16 cellular contexts compared by ENCODE assay signal in the genomic region with DNA sequence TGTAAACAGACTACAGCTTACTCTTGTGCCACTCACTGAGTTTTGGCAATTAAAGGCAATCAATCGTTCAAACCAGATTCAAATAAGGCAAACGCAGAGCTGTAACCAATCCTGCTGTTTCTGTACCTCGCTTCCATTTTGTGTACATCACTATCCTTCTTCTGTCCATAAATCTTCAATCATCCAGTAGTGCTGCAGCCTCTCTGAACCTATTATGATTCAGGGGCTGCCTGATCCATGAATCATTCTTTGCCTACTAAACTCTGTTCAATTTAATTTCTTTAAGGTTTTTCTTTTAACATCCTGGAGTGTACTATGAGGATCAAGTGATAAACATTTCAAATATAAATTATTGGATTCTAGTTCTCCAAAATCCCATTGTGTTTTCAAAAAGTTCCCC.
DNase-seq lines count a peak whose midpoint lies in the region; ATAC-seq and TF ChIP-seq lines count a peak whose summit lies in the region.
"Had no signal": no experiment of that assay in that cellular context is flagged by ENCODE, and none has a peak within 500 bp of the region (broad histone marks: within the 10 kb centered on the region; RNA-seq: fewer than 3 reads in every experiment).

No MANE protein-coding gene starts in this region.

- no peaks in the 10 kb centered on the region for H3K27me3 ChIP-seq in IMR-90 (ENCODE audit: control insufficient read depth, insufficient read depth, low read length)
- H3K27me3 ChIP-seq in brain microvascular endothelial cell (replicated peaks) = no peaks in the 10 kb centered on the region
- H3K27me3 ChIP-seq: BLaER1 had no signal

- 65% methylated on average over 3 of the region's 3 CpGs; no CpG with 5 or more reads in 1 of the 2 experiments for WGBS in IMR-90 (ENCODE audit: extremely low coverage in 2 of 2, insufficient read length in 1 of 2), 2 experiments

- H3K4ac ChIP-seq in IMR-90 (ENCODE audit: low read depth, low read length) = no peak overlapping the region

- peaks cover 2% of the 10 kb centered on the region; the same call in 1 of the 2 replicates for H3K4me1 ChIP-seq in IMR-90 (ENCODE audit: control insufficient read depth, insufficient read depth, low read length)
- H3K4me1 ChIP-seq: BLaER1, HAP-1 had no signal

- no peak overlapping the region for H2BK5ac ChIP-seq in IMR-90 (ENCODE audit: low read depth, low read length, poor library complexity, severe bottlenecking)

- CTCF ChIA-PET in IMR-90 (lab: Yijun Ruan, JAX) = no interaction called here

- H3K9me3 Mint-ChIP-seq in glutamatergic neuron (ENCODE audit: unreplicated experiment) = no peaks in the 10 kb centered on the region

- H3K9ac ChIP-seq in IMR-90 (ENCODE audit: low read depth, low read length) = no peak overlapping the region
- H3K9ac ChIP-seq: BLaER1 had no signal

- no peaks in the 10 kb centered on the region for H4K20me1 ChIP-seq in IMR-90 (ENCODE audit: insufficient read depth, low read length)
- H4K20me1 ChIP-seq: BLaER1 had no signal

- peak; percentile 73 for ATAC-seq in IMR-90 (ENCODE audit: low read depth)
- ATAC-seq in HG03469 (IDR thresholded peaks at IDR 0.05; ENCODE audit: unreplicated experiment) = no peak
- ATAC-seq: K562 had no signal

- no peak overlapping the region for H4K5ac ChIP-seq in IMR-90 (ENCODE audit: low read depth, low read length)

- no peak overlapping the region for H3K4me3 Mint-ChIP-seq in glutamatergic neuron (ENCODE audit: unreplicated experiment)
- H3K4me3 Mint-ChIP-seq: CD8-positive, alpha-beta memory T cell had no signal

- H3K36me3 ChIP-seq in IMR-90 (ENCODE audit: control insufficient read depth, insufficient read depth, low read length) = no peaks in the 10 kb centered on the region
- H3K36me3 ChIP-seq in brain microvascular endothelial cell (replicated peaks) = no peaks in the 10 kb centered on the region
- H3K36me3 ChIP-seq: HAP-1 had no signal

- H3K27ac ChIP-seq in IMR-90 (ENCODE audit: insufficient read depth, low read length) = no peak overlapping the region
- H3K27ac ChIP-seq in brain microvascular endothelial cell = no peak overlapping the region
- H3K27ac ChIP-seq: BLaER1 had no signal

- H3K27ac Mint-ChIP-seq in glutamatergic neuron (ENCODE audit: unreplicated experiment) = no peak overlapping the region
- H3K27ac Mint-ChIP-seq: CD8-positive, alpha-beta memory T cell had no signal

- no peaks in the 10 kb centered on the region for H3K27me3 Mint-ChIP-seq in glutamatergic neuron (ENCODE audit: unreplicated experiment)
- H3K27me3 Mint-ChIP-seq: CD8-positive, alpha-beta memory T cell had no signal

- H3K4me3 ChIP-seq in IMR-90 (ENCODE audit: insufficient read depth, low read depth, low read length) = no peak overlapping the region
- no peak overlapping the region for H3K4me3 ChIP-seq in brain microvascular endothelial cell (ENCODE audit: low read depth, low read length)
- H3K4me3 ChIP-seq in skeletal muscle cell (ENCODE audit: low read depth, low read length) = no peak overlapping the region
- H3K4me3 ChIP-seq: BLaER1, HAP-1, K562 had no signal

- no peaks in the 10 kb centered on the region for H3K79me1 ChIP-seq in IMR-90 (ENCODE audit: low read depth in 1 of 2, low read length in 2 of 2)

- H3K4me1 Mint-ChIP-seq in glutamatergic neuron (ENCODE audit: low read depth, unreplicated experiment) = no peaks in the 10 kb centered on the region
- H3K4me1 Mint-ChIP-seq: CD8-positive, alpha-beta memory T cell had no signal

- no peak overlapping the region; the same call in 1 of the 2 replicates for H3K56ac ChIP-seq in IMR-90 (ENCODE audit: extremely low read depth, insufficient read depth, low read length)

- intact Hi-C loops in IMR-90 (cut with micrococcal nuclease) = no loop called here

- TF ChIP-seq POLR2A in IMR-90 (IDR thresholded peaks at IDR 0.05; ENCODE audit: low read depth, low read length) = no peak

- H2BK15ac ChIP-seq in IMR-90 (ENCODE audit: low read depth, low read length) = no peak overlapping the region

- no peak overlapping the region for H3K18ac ChIP-seq in IMR-90 (ENCODE audit: low read depth, low read length)

- H2BK120ac ChIP-seq in IMR-90 (ENCODE audit: low read depth, low read length) = no peak overlapping the region

- TF ChIP-seq CTCF in IMR-90 (conservative IDR thresholded peaks at IDR 0.05; ENCODE audit: low read depth, low read length) (no peak), brain microvascular endothelial cell (IDR thresholded peaks at IDR 0.05; ENCODE audit: low read depth, low read length, missing control alignments) (no peak), glutamatergic neuron (IDR thresholded peaks at IDR 0.05; ENCODE audit: partially characterized antibody, unreplicated experiment) (no peak)

- no peak overlapping the region; the same call in 1 of the 2 replicates for H2AK5ac ChIP-seq in IMR-90 (ENCODE audit: low read depth, low read length)

- TF ChIP-seq RAD21 in IMR-90 (IDR thresholded peaks at IDR 0.05; ENCODE audit: low read length) = no peak

- no peak overlapping the region for H4K91ac ChIP-seq in IMR-90 (ENCODE audit: insufficient read depth, low read depth, low read length)

- H2AK9ac ChIP-seq in IMR-90 (replicated peaks; ENCODE audit: low read depth, low read length, poor library complexity) = no peak overlapping the region

- H3K4me2 ChIP-seq in IMR-90 (ENCODE audit: low read depth, low read length) = peak overlapping the region; percentile 50; the same call in 1 of the 2 replicates
- H3K4me2 ChIP-seq: BLaER1 had no signal

- no peaks in the 10 kb centered on the region for H3K9me1 ChIP-seq in IMR-90 (ENCODE audit: insufficient read depth, low read length)

- H3K9me3 ChIP-seq in IMR-90 (ENCODE audit: control insufficient read depth, insufficient read depth, low read length) = 0 out of 2 replicates have a peak, but pooled peaks cover 2% of the 10 kb centered on the region
- H3K9me3 ChIP-seq: BLaER1, HAP-1 had no signal

- no TSS peak for BruUV-seq in IMR-90 (replicated peaks; lab: Mats Ljungman, UMichigan)

- POLR2A ChIA-PET in IMR-90 (lab: Charles Lee; ENCODE audit: unreplicated experiment) = no interaction called here

- DNase-seq in ELR (ENCODE audit: low read depth) = peak; percentile 64
- peak; percentile 58 for DNase-seq in IMR-90
- DNase-seq in brain microvascular endothelial cell = peak; percentile 25
- peak; percentile 16 for DNase-seq in skeletal muscle cell (ENCODE audit: low read depth)
- no peak for DNase-seq in glutamatergic neuron
- DNase-seq in hepatic stellate cell (ENCODE audit: low spot score) = no peak
- DNase-seq: CD8-positive, alpha-beta memory T cell; NCI-H1092 treated with DMSO at 0.1 percent for 48 hours; NCI-H187; NCI-H446; NCI-H82; SHP77 had no signal

- dilution Hi-C loops in IMR-90 (cut with HindIII; ENCODE audit: low sequenced_read_pairs, unreplicated experiment) = no loop called here

- no peak overlapping the region for H3K23ac ChIP-seq in IMR-90 (ENCODE audit: low read depth, low read length)

- no peaks in the 10 kb centered on the region for H3K36me3 Mint-ChIP-seq in glutamatergic neuron (ENCODE audit: unreplicated experiment)

- no peak overlapping the region for H2BK20ac ChIP-seq in IMR-90 (ENCODE audit: low read depth, low read length)

- in situ Hi-C loops in IMR-90 (cut with MboI; ENCODE audit: low sequenced_read_pairs) = no loop called here
- in situ Hi-C loops in brain microvascular endothelial cell (cut with HindIII; ENCODE audit: low pct_ligation_motif_present, low sequenced_read_pairs) = no loop called here

- no peak overlapping the region for H4K8ac ChIP-seq in IMR-90 (ENCODE audit: low read depth in 2 of 2, low read length in 2 of 2)

- H3K14ac ChIP-seq in IMR-90 (replicated peaks; ENCODE audit: low read depth, low read length) = no peak overlapping the region; the same call in 1 of the 2 replicates

- no peak overlapping the region for H2AFZ ChIP-seq in IMR-90 (replicated peaks; ENCODE audit: low read length, poor library complexity)

TF ChIP-seq in IMR-90, 13 proteins besides CTCF, POLR2A, EP300 and RAD21:
- TF ChIP-seq RCOR1 (IDR thresholded peaks at IDR 0.05; ENCODE audit: insufficient replicate concordance, low read length) = no peak
- TF ChIP-seq MXI1 (IDR thresholded peaks at IDR 0.05; ENCODE audit: borderline replicate concordance, low read depth, low read length) = no peak
- TF ChIP-seq NFE2L2 (IDR thresholded peaks at IDR 0.05; ENCODE audit: low read depth, low read length) = no peak
- TF ChIP-seq, protein P1, sequence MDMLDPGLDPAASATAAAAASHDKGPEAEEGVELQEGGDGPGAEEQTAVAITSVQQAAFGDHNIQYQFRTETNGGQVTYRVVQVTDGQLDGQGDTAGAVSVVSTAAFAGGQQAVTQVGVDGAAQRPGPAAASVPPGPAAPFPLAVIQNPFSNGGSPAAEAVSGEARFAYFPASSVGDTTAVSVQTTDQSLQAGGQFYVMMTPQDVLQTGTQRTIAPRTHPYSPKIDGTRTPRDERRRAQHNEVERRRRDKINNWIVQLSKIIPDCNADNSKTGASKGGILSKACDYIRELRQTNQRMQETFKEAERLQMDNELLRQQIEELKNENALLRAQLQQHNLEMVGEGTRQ (IDR thresholded peaks at IDR 0.05; ENCODE audit: low read depth, low read length) = no peak

Comparison
In these comparisons a context has a peak if more than half of its experiments do, and no peak if none do; other contexts are left out.
1. DNase-seq: peak in ELR (single experiment), IMR-90 (single experiment), brain microvascular endothelial cell (single experiment) and skeletal muscle cell (single experiment); none in glutamatergic neuron (single experiment) and hepatic stellate cell (single experiment).